Comparison of ENCODE assay signal across 20 cellular contexts in the genomic region with DNA sequence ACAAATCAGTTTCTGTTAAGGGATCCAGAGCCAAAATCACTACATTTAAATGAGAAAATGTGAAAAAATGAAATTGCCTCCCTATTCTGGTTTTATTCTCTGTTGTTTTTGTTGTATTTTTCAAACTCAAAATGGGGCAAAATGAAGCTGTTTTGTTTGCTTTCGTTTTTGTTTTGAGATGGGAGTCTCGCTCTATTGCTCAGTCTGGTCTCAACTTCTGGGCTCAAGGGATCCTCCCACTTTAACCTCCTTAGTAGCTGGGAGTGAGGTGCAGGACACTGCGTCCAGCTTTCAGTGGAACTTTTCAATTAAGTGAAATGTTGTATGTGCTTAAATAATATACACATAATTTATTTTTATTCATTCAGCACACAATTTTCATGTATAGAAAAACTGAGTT.
DNase-seq lines count a peak whose midpoint lies in the region; ATAC-seq and TF ChIP-seq lines count a peak whose summit lies in the region.
"Had no signal": no experiment of that assay in that cellular context is flagged by ENCODE, and none has a peak within 500 bp of the region (broad histone marks: within the 10 kb centered on the region; RNA-seq: fewer than 3 reads in every experiment).

No MANE protein-coding gene starts in this region.

- TF ChIP-seq CTCF in left lung (IDR thresholded peaks at IDR 0.05) (no peak), GM10248 (IDR thresholded peaks at IDR 0.05; ENCODE audit: control extremely low read depth, extremely low read depth, low read depth, missing control alignments) (no peak)

- no peaks in the 10 kb centered on the region for H3K4me1 Mint-ChIP-seq in activated CD4-positive, alpha-beta T cell treated with anti-CD3 and anti-CD28 coated beads, Interleukin-2, amount 10 ng/mL, durations not matched to agents 7 days and 5 days
- H3K4me1 Mint-ChIP-seq: nephron had no signal

- intact Hi-C loops in left lung (cut with DNase I), result no loop called here

- H3K27me3 Mint-ChIP-seq in activated CD4-positive, alpha-beta T cell treated with anti-CD3 and anti-CD28 coated beads, Interleukin-2, amount 10 ng/mL, durations not matched to agents 7 days and 5 days, result no peaks in the 10 kb centered on the region
- H3K27me3 Mint-ChIP-seq: activated T-cell treated with anti-CD3 and anti-CD28 coated beads, Interleukin-2, amount 50 U/mL, for 24 hours had no signal

- peak overlapping the region in 1 of 2 donors; percentile 7 for H3K27ac ChIP-seq in left lung
- H3K27ac ChIP-seq: ascending aorta, vagina had no signal

- H3K36me3 ChIP-seq in left lung, result no peaks in the 10 kb centered on the region
- H3K36me3 ChIP-seq: ascending aorta, vagina had no signal

- CTCF ChIA-PET in GM10248 (lab: Yijun Ruan, JAX), result interaction anchor here (1.1 to 1.2 kb wide), 2 partner anchors 10 to 254 kb away, joined by 3 to 5 read pairs; no protein-coding TSS in a partner anchor
- CTCF ChIA-PET in activated CD4-positive, alpha-beta T cell treated with anti-CD3 and anti-CD28 coated beads, Interleukin-2, amount 10 ng/mL, durations not matched to agents 7 days and 5 days (lab: Charles Lee), result no interaction called here

- H3K4me3 Mint-ChIP-seq in activated CD4-positive, alpha-beta T cell treated with anti-CD3 and anti-CD28 coated beads, Interleukin-2, amount 10 ng/mL, durations not matched to agents 7 days and 5 days, result no peak overlapping the region
- H3K4me3 Mint-ChIP-seq: activated T-cell treated with anti-CD3 and anti-CD28 coated beads, Interleukin-2, amount 50 U/mL, for 24 hours; nephron had no signal

- no peaks in the 10 kb centered on the region for H3K9me3 ChIP-seq in left lung
- H3K9me3 ChIP-seq: ascending aorta, vagina had no signal

- no peak overlapping the region for H3K4me3 ChIP-seq in left lung
- H3K4me3 ChIP-seq: ascending aorta, coronary artery had no signal

- DNase-seq in left lung (no peak), activated T-cell treated with anti-CD3 and anti-CD28 coated beads for 4 hours (no peak), GM10248 (ENCODE audit: extremely low spot score) (no peak)
- DNase-seq in activated CD4-positive, alpha-beta T cell treated with anti-CD3 and anti-CD28 coated beads, Interleukin-2, amount 10 ng/mL, durations not matched to agents 7 days and 5 days, result no peak
- DNase-seq: activated T-cell treated with anti-CD3 and anti-CD28 coated beads, Interleukin-2, amount 50 U/mL, for 24 hours; DMS79; NCI-H1436; NCI-H446 treated with DMSO at 0.1 percent for 48 hours; stimulated activated CD4-positive, alpha-beta T cell treated with anti-CD3 and anti-CD28 coated beads, Interleukin-2, amount 100 ng/mL, for 48 hours had no signal

- no peaks in the 10 kb centered on the region for H3K36me3 Mint-ChIP-seq in activated CD4-positive, alpha-beta T cell treated with anti-CD3 and anti-CD28 coated beads, Interleukin-2, amount 10 ng/mL, durations not matched to agents 7 days and 5 days (ENCODE audit: low read depth)

- H3K4me1 ChIP-seq in left lung, result peaks cover 0 to 28% of the 10 kb centered on the region in 2 donors
- H3K4me1 ChIP-seq: ascending aorta, vagina had no signal

- H3K9me3 Mint-ChIP-seq in activated CD4-positive, alpha-beta T cell treated with anti-CD3 and anti-CD28 coated beads, Interleukin-2, amount 10 ng/mL, durations not matched to agents 7 days and 5 days, result peaks cover 2% of the 10 kb centered on the region

- POLR2A ChIA-PET in GM10248 (lab: Yijun Ruan, JAX), result no interaction called here
- POLR2A ChIA-PET in activated CD4-positive, alpha-beta T cell treated with anti-CD3 and anti-CD28 coated beads, Interleukin-2, amount 10 ng/mL, durations not matched to agents 7 days and 5 days (lab: Charles Lee), result no interaction called here

- ATAC-seq in GM18520 (IDR thresholded peaks at IDR 0.05; ENCODE audit: unreplicated experiment), result peak; percentile 55
- peak; percentile 59 for ATAC-seq in GM21526 (IDR thresholded peaks at IDR 0.05; ENCODE audit: low FRiP score, unreplicated experiment)
- ATAC-seq in HG03045 (IDR thresholded peaks at IDR 0.05; ENCODE audit: unreplicated experiment), result peak; percentile 70
- peak; percentile 38 for ATAC-seq in left lung
- ATAC-seq in HG03460 (IDR thresholded peaks at IDR 0.05; ENCODE audit: unreplicated experiment), result no peak
- ATAC-seq: activated CD4-positive, CD25-positive, alpha-beta regulatory T cell treated with anti-CD3 and anti-CD28 coated beads, Interleukin-2, amount 50 U/mL, for 24 hours; esophagus mucosa; Panc1 had no signal

- no peaks in the 10 kb centered on the region for H3K27me3 ChIP-seq in left lung
- H3K27me3 ChIP-seq: ascending aorta, vagina had no signal

- no peak overlapping the region for H3K27ac Mint-ChIP-seq in activated CD4-positive, alpha-beta T cell treated with anti-CD3 and anti-CD28 coated beads, Interleukin-2, amount 10 ng/mL, durations not matched to agents 7 days and 5 days
- H3K27ac Mint-ChIP-seq: activated T-cell treated with anti-CD3 and anti-CD28 coated beads, Interleukin-2, amount 50 U/mL, for 24 hours had no signal
